ENCODE assay signal across 4 cellular contexts in the genomic region with DNA sequence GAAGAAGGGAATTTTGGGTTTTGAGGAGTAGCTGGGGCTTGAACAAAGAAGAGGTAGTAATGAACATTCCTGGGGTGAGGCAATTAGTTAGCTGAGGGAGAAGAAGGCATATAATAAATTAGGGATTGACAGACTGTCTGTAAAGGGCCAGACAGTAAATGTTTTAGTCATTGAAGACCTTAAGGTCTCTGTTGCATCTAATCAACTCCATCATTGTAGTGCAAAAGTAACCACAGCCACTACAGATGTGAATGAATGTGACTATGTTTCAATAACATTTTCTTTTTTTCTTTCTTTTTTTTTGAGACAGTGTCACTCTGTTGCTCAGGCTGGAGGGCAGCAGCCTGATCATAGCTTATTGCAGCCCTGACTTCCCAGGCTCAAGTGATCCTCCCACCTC.
DNase-seq lines count a peak whose midpoint lies in the region; ATAC-seq lines count a peak whose summit lies in the region.
"Not testable (repeated sequence)": the region's sequence is repeated elsewhere in the genome, so short reads cannot be mapped to it uniquely, and the experiment has no call there.

No MANE protein-coding gene starts in this region.

- CTCF ChIA-PET in activated CD4-positive, alpha-beta T cell treated with anti-CD3 and anti-CD28 coated beads for 36 hours (lab: Charles Lee) = not testable (repeated sequence)

- H3K27ac Mint-ChIP-seq in activated CD4-positive, alpha-beta T cell treated with anti-CD3 and anti-CD28 coated beads for 36 hours; activated T-helper 17 cell treated with anti-CD3 and anti-CD28 coated beads, Interleukin-2, amount 50 U/mL, for 72 hours; stimulated activated effector memory CD8-positive, alpha-beta T cell treated with anti-CD3 and anti-CD28 coated beads, Interleukin-12 subunit alpha, Interleukin-12 subunit beta, amount 100 ng/mL, for 72 hours; stimulated activated naive CD8-positive, alpha-beta T cell treated with anti-CD3 and anti-CD28 coated beads, Interleukin-15, amount 100 ng/mL, for 72 hours: not testable (repeated sequence)

- H3K9me3 Mint-ChIP-seq in activated CD4-positive, alpha-beta T cell treated with anti-CD3 and anti-CD28 coated beads for 36 hours (ENCODE audit: low read depth); activated T-helper 17 cell treated with anti-CD3 and anti-CD28 coated beads, Interleukin-2, amount 50 U/mL, for 72 hours; stimulated activated effector memory CD8-positive, alpha-beta T cell treated with anti-CD3 and anti-CD28 coated beads, Interleukin-12 subunit alpha, Interleukin-12 subunit beta, amount 100 ng/mL, for 72 hours; stimulated activated naive CD8-positive, alpha-beta T cell treated with anti-CD3 and anti-CD28 coated beads, Interleukin-15, amount 100 ng/mL, for 72 hours: not testable (repeated sequence)

- POLR2A ChIA-PET in activated CD4-positive, alpha-beta T cell treated with anti-CD3 and anti-CD28 coated beads for 36 hours (lab: Charles Lee) = not testable (repeated sequence)

- ATAC-seq in activated CD4-positive, alpha-beta T cell treated with anti-CD3 and anti-CD28 coated beads for 36 hours = peak; percentile 42
- peak; percentile 37 for ATAC-seq in activated T-helper 17 cell treated with anti-CD3 and anti-CD28 coated beads, Interleukin-2, amount 50 U/mL, for 72 hours (replicated peaks)
- ATAC-seq in stimulated activated effector memory CD8-positive, alpha-beta T cell treated with anti-CD3 and anti-CD28 coated beads, Interleukin-12 subunit alpha, Interleukin-12 subunit beta, amount 100 ng/mL, for 72 hours = peak; percentile 76
- ATAC-seq in stimulated activated naive CD8-positive, alpha-beta T cell treated with anti-CD3 and anti-CD28 coated beads, Interleukin-15, amount 100 ng/mL, for 72 hours = peak; percentile 45

- H3K27me3 Mint-ChIP-seq in activated CD4-positive, alpha-beta T cell treated with anti-CD3 and anti-CD28 coated beads for 36 hours; activated T-helper 17 cell treated with anti-CD3 and anti-CD28 coated beads, Interleukin-2, amount 50 U/mL, for 72 hours; stimulated activated naive CD8-positive, alpha-beta T cell treated with anti-CD3 and anti-CD28 coated beads, Interleukin-15, amount 100 ng/mL, for 72 hours: not testable (repeated sequence)

- not testable (repeated sequence) for DNase-seq in activated CD4-positive, alpha-beta T cell treated with anti-CD3 and anti-CD28 coated beads for 36 hours; stimulated activated effector memory CD8-positive, alpha-beta T cell treated with anti-CD3 and anti-CD28 coated beads, Interleukin-12 subunit alpha, Interleukin-12 subunit beta, amount 100 ng/mL, for 72 hours (ENCODE audit: low spot score in 2 of 2); stimulated activated naive CD8-positive, alpha-beta T cell treated with anti-CD3 and anti-CD28 coated beads, Interleukin-15, amount 100 ng/mL, for 72 hours

- H3K36me3 Mint-ChIP-seq in activated CD4-positive, alpha-beta T cell treated with anti-CD3 and anti-CD28 coated beads for 36 hours (ENCODE audit: low read depth); activated T-helper 17 cell treated with anti-CD3 and anti-CD28 coated beads, Interleukin-2, amount 50 U/mL, for 72 hours (ENCODE audit: low read depth); stimulated activated effector memory CD8-positive, alpha-beta T cell treated with anti-CD3 and anti-CD28 coated beads, Interleukin-12 subunit alpha, Interleukin-12 subunit beta, amount 100 ng/mL, for 72 hours: not testable (repeated sequence)

- H3K4me3 Mint-ChIP-seq in activated CD4-positive, alpha-beta T cell treated with anti-CD3 and anti-CD28 coated beads for 36 hours; activated T-helper 17 cell treated with anti-CD3 and anti-CD28 coated beads, Interleukin-2, amount 50 U/mL, for 72 hours; stimulated activated effector memory CD8-positive, alpha-beta T cell treated with anti-CD3 and anti-CD28 coated beads, Interleukin-12 subunit alpha, Interleukin-12 subunit beta, amount 100 ng/mL, for 72 hours; stimulated activated naive CD8-positive, alpha-beta T cell treated with anti-CD3 and anti-CD28 coated beads, Interleukin-15, amount 100 ng/mL, for 72 hours: not testable (repeated sequence)

- not testable (repeated sequence) for H3K4me1 Mint-ChIP-seq in activated CD4-positive, alpha-beta T cell treated with anti-CD3 and anti-CD28 coated beads for 36 hours; activated T-helper 17 cell treated with anti-CD3 and anti-CD28 coated beads, Interleukin-2, amount 50 U/mL, for 72 hours; stimulated activated effector memory CD8-positive, alpha-beta T cell treated with anti-CD3 and anti-CD28 coated beads, Interleukin-12 subunit alpha, Interleukin-12 subunit beta, amount 100 ng/mL, for 72 hours; stimulated activated naive CD8-positive, alpha-beta T cell treated with anti-CD3 and anti-CD28 coated beads, Interleukin-15, amount 100 ng/mL, for 72 hours

- intact Hi-C loops in activated CD4-positive, alpha-beta T cell treated with anti-CD3 and anti-CD28 coated beads for 36 hours (cut with DNase I, micrococcal nuclease) = not testable (repeated sequence)
